Comparison of ENCODE assay signal across 1 cellular context in the genomic region with DNA sequence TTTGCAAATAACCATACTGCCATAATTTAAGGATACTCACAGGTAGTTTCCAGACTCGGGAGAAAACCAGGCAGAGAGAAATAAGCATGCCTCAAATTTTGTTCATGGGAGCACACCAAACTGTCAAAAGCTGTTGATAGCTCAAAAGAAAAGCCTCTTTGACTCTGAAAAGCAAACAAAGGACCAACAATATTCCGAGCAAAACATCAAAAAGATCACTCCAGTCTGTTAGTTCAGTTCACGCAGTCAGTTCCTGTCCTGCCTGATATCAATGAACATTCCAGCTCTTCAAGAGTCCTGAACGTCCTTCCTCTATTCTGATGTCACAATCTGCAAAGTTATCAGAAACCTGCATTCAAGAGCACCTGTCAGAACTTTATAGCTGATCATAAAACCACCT.
TF ChIP-seq lines count a peak whose summit lies in the region.

No MANE protein-coding gene starts in this region.

TF ChIP-seq in HepG2, 621 proteins besides CTCF, POLR2A, EP300 and RAD21 (continued from another document and continues in another):
- TF ChIP-seq PPARG (CRISPR knock-in tag; conservative IDR thresholded peaks at IDR 0.05) (no peak), GRHL1 (CRISPR knock-in tag; conservative IDR thresholded peaks at IDR 0.05) (no peak), ZMYM3 (CRISPR knock-in tag; IDR thresholded peaks at IDR 0.05) (no peak), GZF1 (CRISPR knock-in tag; IDR thresholded peaks at IDR 0.05) (no peak), MEIS1 (CRISPR knock-in tag; IDR thresholded peaks at IDR 0.05; ENCODE audit: borderline replicate concordance) (no peak), ATF7 (IDR thresholded peaks at IDR 0.05) (no peak), ATF7 (CRISPR knock-in tag; IDR thresholded peaks at IDR 0.05) (no peak), ZFP36L1 (CRISPR knock-in tag; IDR thresholded peaks at IDR 0.05) (no peak), KLF11 (CRISPR knock-in tag; IDR thresholded peaks at IDR 0.05) (no peak), FIP1L1 (IDR thresholded peaks at IDR 0.05; ENCODE audit: borderline replicate concordance, insufficient read depth, low read depth, low read length) (no peak), ZNF660 (CRISPR knock-in tag; IDR thresholded peaks at IDR 0.05; ENCODE audit: borderline replicate concordance, low read depth) (no peak), JUNB (CRISPR knock-in tag; IDR thresholded peaks at IDR 0.05; ENCODE audit: borderline replicate concordance) (no peak), ELF4 (CRISPR knock-in tag; IDR thresholded peaks at IDR 0.05; ENCODE audit: borderline replicate concordance) (no peak), ZNF10 (CRISPR knock-in tag; IDR thresholded peaks at IDR 0.05; ENCODE audit: borderline replicate concordance, low read depth) (no peak), ZBTB40 (IDR thresholded peaks at IDR 0.05) (no peak), ZBTB40 (CRISPR knock-in tag; IDR thresholded peaks at IDR 0.05) (no peak), THAP9 (CRISPR knock-in tag; IDR thresholded peaks at IDR 0.05; ENCODE audit: borderline replicate concordance) (no peak), ZNF614 (CRISPR knock-in tag; IDR thresholded peaks at IDR 0.05; ENCODE audit: borderline replicate concordance) (no peak), KMT2A (CRISPR knock-in tag; IDR thresholded peaks at IDR 0.05) (no peak), GPBP1L1 (CRISPR knock-in tag; IDR thresholded peaks at IDR 0.05) (no peak), ZFP41 (CRISPR knock-in tag; IDR thresholded peaks at IDR 0.05; ENCODE audit: borderline replicate concordance) (no peak), MYNN (CRISPR knock-in tag; IDR thresholded peaks at IDR 0.05; ENCODE audit: low read depth) (no peak), ZC3H4 (CRISPR knock-in tag; IDR thresholded peaks at IDR 0.05; ENCODE audit: borderline replicate concordance) (no peak), ISL2 (CRISPR knock-in tag; IDR thresholded peaks at IDR 0.05) (0 out of 2 replicates have a peak, but pooled peaks have one; percentile 27), MYC (CRISPR knock-in tag; IDR thresholded peaks at IDR 0.05; ENCODE audit: borderline replicate concordance) (no peak), ZNF431 (CRISPR knock-in tag; IDR thresholded peaks at IDR 0.05; ENCODE audit: borderline replicate concordance, low read depth) (no peak), ZNF367 (CRISPR knock-in tag; IDR thresholded peaks at IDR 0.05; ENCODE audit: borderline replicate concordance) (no peak), ZNF780A (CRISPR knock-in tag; IDR thresholded peaks at IDR 0.05) (no peak), RFX3 (CRISPR knock-in tag; IDR thresholded peaks at IDR 0.05) (no peak), ZNF362 (CRISPR knock-in tag; IDR thresholded peaks at IDR 0.05; ENCODE audit: borderline replicate concordance) (no peak)
- TF ChIP-seq, protein P1, sequence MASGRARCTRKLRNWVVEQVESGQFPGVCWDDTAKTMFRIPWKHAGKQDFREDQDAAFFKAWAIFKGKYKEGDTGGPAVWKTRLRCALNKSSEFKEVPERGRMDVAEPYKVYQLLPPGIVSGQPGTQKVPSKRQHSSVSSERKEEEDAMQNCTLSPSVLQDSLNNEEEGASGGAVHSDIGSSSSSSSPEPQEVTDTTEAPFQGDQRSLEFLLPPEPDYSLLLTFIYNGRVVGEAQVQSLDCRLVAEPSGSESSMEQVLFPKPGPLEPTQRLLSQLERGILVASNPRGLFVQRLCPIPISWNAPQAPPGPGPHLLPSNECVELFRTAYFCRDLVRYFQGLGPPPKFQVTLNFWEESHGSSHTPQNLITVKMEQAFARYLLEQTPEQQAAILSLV (CRISPR knock-in tag; IDR thresholded peaks at IDR 0.05; ENCODE audit: borderline replicate concordance): no peak
- TF ChIP-seq, protein P2, sequence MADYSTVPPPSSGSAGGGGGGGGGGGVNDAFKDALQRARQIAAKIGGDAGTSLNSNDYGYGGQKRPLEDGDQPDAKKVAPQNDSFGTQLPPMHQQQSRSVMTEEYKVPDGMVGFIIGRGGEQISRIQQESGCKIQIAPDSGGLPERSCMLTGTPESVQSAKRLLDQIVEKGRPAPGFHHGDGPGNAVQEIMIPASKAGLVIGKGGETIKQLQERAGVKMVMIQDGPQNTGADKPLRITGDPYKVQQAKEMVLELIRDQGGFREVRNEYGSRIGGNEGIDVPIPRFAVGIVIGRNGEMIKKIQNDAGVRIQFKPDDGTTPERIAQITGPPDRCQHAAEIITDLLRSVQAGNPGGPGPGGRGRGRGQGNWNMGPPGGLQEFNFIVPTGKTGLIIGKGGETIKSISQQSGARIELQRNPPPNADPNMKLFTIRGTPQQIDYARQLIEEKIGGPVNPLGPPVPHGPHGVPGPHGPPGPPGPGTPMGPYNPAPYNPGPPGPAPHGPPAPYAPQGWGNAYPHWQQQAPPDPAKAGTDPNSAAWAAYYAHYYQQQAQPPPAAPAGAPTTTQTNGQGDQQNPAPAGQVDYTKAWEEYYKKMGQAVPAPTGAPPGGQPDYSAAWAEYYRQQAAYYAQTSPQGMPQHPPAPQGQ (CRISPR knock-in tag; IDR thresholded peaks at IDR 0.05; ENCODE audit: borderline replicate concordance): no peak
- TF ChIP-seq, protein P3, sequence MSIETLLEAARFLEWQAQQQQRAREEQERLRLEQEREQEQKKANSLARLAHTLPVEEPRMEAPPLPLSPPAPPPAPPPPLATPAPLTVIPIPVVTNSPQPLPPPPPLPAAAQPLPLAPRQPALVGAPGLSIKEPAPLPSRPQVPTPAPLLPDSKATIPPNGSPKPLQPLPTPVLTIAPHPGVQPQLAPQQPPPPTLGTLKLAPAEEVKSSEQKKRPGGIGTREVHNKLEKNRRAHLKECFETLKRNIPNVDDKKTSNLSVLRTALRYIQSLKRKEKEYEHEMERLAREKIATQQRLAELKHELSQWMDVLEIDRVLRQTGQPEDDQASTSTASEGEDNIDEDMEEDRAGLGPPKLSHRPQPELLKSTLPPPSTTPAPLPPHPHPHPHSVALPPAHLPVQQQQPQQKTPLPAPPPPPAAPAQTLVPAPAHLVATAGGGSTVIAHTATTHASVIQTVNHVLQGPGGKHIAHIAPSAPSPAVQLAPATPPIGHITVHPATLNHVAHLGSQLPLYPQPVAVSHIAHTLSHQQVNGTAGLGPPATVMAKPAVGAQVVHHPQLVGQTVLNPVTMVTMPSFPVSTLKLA (IDR thresholded peaks at IDR 0.05): no peak
- TF ChIP-seq, protein P4, sequence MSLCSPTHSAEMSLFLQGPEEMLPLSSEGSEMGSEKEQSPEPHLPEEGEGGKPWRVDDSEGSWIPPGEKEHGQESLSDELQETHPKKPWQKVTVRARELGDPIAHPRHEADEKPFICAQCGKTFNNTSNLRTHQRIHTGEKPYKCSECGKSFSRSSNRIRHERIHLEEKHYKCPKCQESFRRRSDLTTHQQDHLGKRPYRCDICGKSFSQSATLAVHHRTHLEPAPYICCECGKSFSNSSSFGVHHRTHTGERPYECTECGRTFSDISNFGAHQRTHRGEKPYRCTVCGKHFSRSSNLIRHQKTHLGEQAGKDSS (CRISPR knock-in tag; IDR thresholded peaks at IDR 0.05; ENCODE audit: borderline replicate concordance, low read depth): no peak
